18 cellular contexts compared by ENCODE assay signal in genomic region chr17:59349178-59349577, GRCh38.
"Had no signal": no experiment of that assay in that cellular context is flagged by ENCODE, and none has a peak within 500 bp of the region (broad histone marks: within the 10 kb centered on the region; RNA-seq: fewer than 3 reads in every experiment).

No MANE protein-coding gene starts in this region.

- H3K9ac ChIP-seq: neural progenitor cell had no signal

- H3K9me3 ChIP-seq: mucosa of descending colon, right lobe of liver, transverse colon had no signal

- FAIRE-seq: endometrium had no signal

- H3K27me3 Mint-ChIP-seq: activated CD4-positive, alpha-beta memory T cell treated with anti-CD3 and anti-CD28 coated beads for 36 hours; memory B cell; naive thymus-derived CD4-positive, alpha-beta T cell had no signal

- H3K27me3 ChIP-seq: cardiac muscle cell, neural progenitor cell, right lobe of liver, transverse colon had no signal

- H3K4me3 Mint-ChIP-seq: activated CD4-positive, alpha-beta memory T cell treated with anti-CD3 and anti-CD28 coated beads for 36 hours; activated T-helper 1 cell treated with anti-CD3 and anti-CD28 coated beads, Interleukin-12 subunit alpha, Interleukin-12 subunit beta, Interleukin-2, Interleukin-4 antibody, amounts not matched to agents 30 ng/mL and 10 ng/mL and 1 ng/mL, durations not matched to agents 14 hours and 24 hours and 36 hours; memory B cell; naive thymus-derived CD4-positive, alpha-beta T cell had no signal

- H3K4me2 ChIP-seq: neural progenitor cell had no signal

- H3K27ac ChIP-seq: cardiac muscle cell, neural progenitor cell had no signal

- ATAC-seq: activated naive CD4-positive, alpha-beta T cell treated with anti-CD3 and anti-CD28 coated beads, Interleukin-2, amount 50 U/mL, for 72 hours; mucosa of descending colon; naive thymus-derived CD4-positive, alpha-beta T cell had no signal

- H3K36me3 ChIP-seq: neural progenitor cell had no signal

- DNase-seq: activated CD4-positive, alpha-beta memory T cell treated with anti-CD3 and anti-CD28 coated beads for 36 hours; activated CD4-positive, alpha-beta T cell treated with anti-CD3 and anti-CD28 coated beads for 4 hours; activated gamma-delta T cell treated with Interleukin-2 at 50 U/mL for 16 hours; activated T-cell treated with anti-CD3 and anti-CD28 coated beads for 4 hours; erythroblast; foreskin melanocyte; mucosa of descending colon; naive thymus-derived CD4-positive, alpha-beta T cell; right lobe of liver; stimulated activated CD4-positive, alpha-beta T cell treated with anti-CD3 and anti-CD28 coated beads, Interleukin-4, amount 100 ng/mL, for 4 hours; stimulated activated naive CD4-positive, alpha-beta T cell; transverse colon had no signal

- H3K27ac Mint-ChIP-seq: activated CD4-positive, alpha-beta memory T cell treated with anti-CD3 and anti-CD28 coated beads for 36 hours; activated naive CD4-positive, alpha-beta T cell treated with anti-CD3 and anti-CD28 coated beads, Interleukin-2, amount 50 U/mL, for 72 hours; activated T-helper 1 cell treated with anti-CD3 and anti-CD28 coated beads, Interleukin-12 subunit alpha, Interleukin-12 subunit beta, Interleukin-2, Interleukin-4 antibody, amounts not matched to agents 30 ng/mL and 10 ng/mL and 1 ng/mL, durations not matched to agents 14 hours and 24 hours and 36 hours had no signal

- H2AFZ ChIP-seq: neural progenitor cell had no signal

- H3K9me3 Mint-ChIP-seq: activated CD4-positive, alpha-beta memory T cell treated with anti-CD3 and anti-CD28 coated beads for 36 hours; activated naive CD4-positive, alpha-beta T cell treated with anti-CD3 and anti-CD28 coated beads, Interleukin-2, amount 50 U/mL, for 72 hours; activated T-helper 1 cell treated with anti-CD3 and anti-CD28 coated beads, Interleukin-12 subunit alpha, Interleukin-12 subunit beta, Interleukin-2, Interleukin-4 antibody, amounts not matched to agents 30 ng/mL and 10 ng/mL and 1 ng/mL, durations not matched to agents 14 hours and 24 hours and 36 hours; memory B cell; neural progenitor cell had no signal

- H3K4me3 ChIP-seq: cardiac muscle cell, mucosa of descending colon, neural progenitor cell, right lobe of liver, transverse colon had no signal
